In genomic region chr9:93468763-93469456, GRCh38 we compare ENCODE assay signal across 8 cellular contexts. TPM values are rescaled to one million over a fixed set of nuclear protein-coding genes. Genes with fewer than 3 reads are reported as not detected.
DNase-seq lines count a peak whose midpoint lies in the region; ATAC-seq and TF ChIP-seq lines count a peak whose summit lies in the region.

No MANE protein-coding gene starts in this region.

- H3K27me3 Mint-ChIP-seq in activated T-helper 2 cell treated with anti-CD3 and anti-CD28 coated beads, Interferon-gamma antibody, Interleukin-2, Interleukin-4, amounts not matched to agents 10 μg/mL and 5 μg/mL and 100 μg/mL, durations not matched to agents 14 hours and 24 hours and 36 hours (ENCODE audit: low read depth): no peaks in the 10 kb centered on the region

- H3K27me3 ChIP-seq in right atrium auricular region: no peaks in the 10 kb centered on the region
- H3K27me3 ChIP-seq in skeletal muscle tissue (ENCODE audit: control insufficient read depth in 3 of 3, insufficient read depth in 3 of 3, low read length in 3 of 3): no peaks in the 10 kb centered on the region

- peak overlapping the region; percentile 28 for H3K4me3 Mint-ChIP-seq in activated T-helper 2 cell treated with anti-CD3 and anti-CD28 coated beads, Interferon-gamma antibody, Interleukin-2, Interleukin-4, amounts not matched to agents 10 μg/mL and 5 μg/mL and 100 μg/mL, durations not matched to agents 14 hours and 24 hours and 36 hours (ENCODE audit: low read depth)

- ATAC-seq in HG02759 (IDR thresholded peaks at IDR 0.05; ENCODE audit: unreplicated experiment): no peak

- H3K36me3 Mint-ChIP-seq in activated T-helper 2 cell treated with anti-CD3 and anti-CD28 coated beads, Interferon-gamma antibody, Interleukin-2, Interleukin-4, amounts not matched to agents 10 μg/mL and 5 μg/mL and 100 μg/mL, durations not matched to agents 14 hours and 24 hours and 36 hours (ENCODE audit: low read depth): peaks cover 58% of the 10 kb centered on the region

- TF ChIP-seq CTCF in right atrium auricular region (IDR thresholded peaks at IDR 0.05): no peak

- no peaks in the 10 kb centered on the region for H3K9me3 Mint-ChIP-seq in activated T-helper 2 cell treated with anti-CD3 and anti-CD28 coated beads, Interferon-gamma antibody, Interleukin-2, Interleukin-4, amounts not matched to agents 10 μg/mL and 5 μg/mL and 100 μg/mL, durations not matched to agents 14 hours and 24 hours and 36 hours

- intact Hi-C loops in activated T-helper 2 cell treated with anti-CD3 and anti-CD28 coated beads, Interferon-gamma antibody, Interleukin-2, Interleukin-4, amounts not matched to agents 10 μg/mL and 5 μg/mL and 100 μg/mL, durations not matched to agents 14 hours and 24 hours and 36 hours (cut with micrococcal nuclease): loop anchor here (10.0 kb wide), 1 partner anchor 504 kb away; no protein-coding TSS in a partner anchor

- H3K9ac ChIP-seq in skeletal muscle tissue (ENCODE audit: low read depth in 1 of 3, low read length in 3 of 3): peak overlapping the region; percentile 8 to 55 (median 10)

- H3K4me1 ChIP-seq in right atrium auricular region (peaks cover 0 to 79% of the 10 kb centered on the region in 2 donors), skeletal muscle tissue (ENCODE audit: control insufficient read depth in 3 of 3, insufficient read depth in 3 of 3, low read length in 3 of 3) (peaks cover 23 to 39% (median 35%) of the 10 kb centered on the region in 3 donors)

- H3K36me3 ChIP-seq in right atrium auricular region: no peaks in the 10 kb centered on the region
- peaks cover 0 to 5% (median 5%) of the 10 kb centered on the region in 3 donors for H3K36me3 ChIP-seq in skeletal muscle tissue (ENCODE audit: control insufficient read depth in 3 of 3, insufficient read depth in 3 of 3, low read length in 3 of 3)

- H3K4me3 ChIP-seq in right atrium auricular region (no peak overlapping the region), skeletal muscle tissue (ENCODE audit: low read length in 3 of 3) (peak overlapping the region; percentile 3 to 34 (median 29))

- H3K27ac ChIP-seq in right atrium auricular region (peak overlapping the region; percentile 55 to 58), skeletal muscle tissue (ENCODE audit: low read depth, low read length) (peak overlapping the region; percentile 49)

- DNase-seq in HCEC 1CT (peak; percentile 14), right atrium auricular region (ENCODE audit: low spot score) (no peak), NAMALWA (ENCODE audit: low spot score) (no peak), DMS153 (lab: John Stamatoyannopoulos, UW) (no peak)
- no peak for DNase-seq in activated T-helper 2 cell treated with anti-CD3 and anti-CD28 coated beads, Interferon-gamma antibody, Interleukin-2, Interleukin-4, amounts not matched to agents 10 μg/mL and 5 μg/mL and 100 μg/mL, durations not matched to agents 14 hours and 24 hours and 36 hours (ENCODE audit: low spot score)
- DNase-seq in activated CD8-positive, alpha-beta memory T cell treated with anti-CD3 and anti-CD28 coated beads, Interleukin-2, amount 50 U/mL, for 48 hours: no peak

- H3K9me3 ChIP-seq in right atrium auricular region: no peaks in the 10 kb centered on the region
- no peaks in the 10 kb centered on the region for H3K9me3 ChIP-seq in skeletal muscle tissue (ENCODE audit: control insufficient read depth in 3 of 3, low read length in 3 of 3)

- H3K27ac Mint-ChIP-seq in activated T-helper 2 cell treated with anti-CD3 and anti-CD28 coated beads, Interferon-gamma antibody, Interleukin-2, Interleukin-4, amounts not matched to agents 10 μg/mL and 5 μg/mL and 100 μg/mL, durations not matched to agents 14 hours and 24 hours and 36 hours: peak overlapping the region; percentile 91

- H3K4me1 Mint-ChIP-seq in activated T-helper 2 cell treated with anti-CD3 and anti-CD28 coated beads, Interferon-gamma antibody, Interleukin-2, Interleukin-4, amounts not matched to agents 10 μg/mL and 5 μg/mL and 100 μg/mL, durations not matched to agents 14 hours and 24 hours and 36 hours (ENCODE audit: low read depth): peaks cover 75% of the 10 kb centered on the region

RNA-seq across cellular contexts. Expression of gene FAM120AOS, which starts 15.5 kb away (rescaled TPM):
- 40.9 and 41.1 TPM in 2 replicates for total RNA-seq in activated T-helper 2 cell treated with anti-CD3 and anti-CD28 coated beads, Interferon-gamma antibody, Interleukin-2, Interleukin-4, amounts not matched to agents 10 μg/mL and 5 μg/mL and 100 μg/mL, durations not matched to agents 14 hours and 24 hours and 36 hours
- total RNA-seq in right atrium auricular region (10 to 100 TPM; 32.4 to 47.0 TPM), skeletal muscle tissue (24.5 TPM)

RNA-seq across cellular contexts. Expression of gene FAM120A, which starts 17.4 kb away (rescaled TPM):
- 163 and 166 TPM in 2 replicates for total RNA-seq in activated T-helper 2 cell treated with anti-CD3 and anti-CD28 coated beads, Interferon-gamma antibody, Interleukin-2, Interleukin-4, amounts not matched to agents 10 μg/mL and 5 μg/mL and 100 μg/mL, durations not matched to agents 14 hours and 24 hours and 36 hours
- total RNA-seq in right atrium auricular region: 10 to 100 TPM; 79.1 to 88.7 TPM
- total RNA-seq in skeletal muscle tissue: 111 TPM

Comparison
In these comparisons a context has a peak if more than half of its experiments do, and no peak if none do; other contexts are left out.
1. H3K4me3 ChIP-seq: peak in skeletal muscle tissue (3 of 3); none in right atrium auricular region (0 of 2).